In genomic region chr13:35978607-35979316, GRCh38 we compare ENCODE assay signal across 8 cellular contexts.
DNase-seq lines count a peak whose midpoint lies in the region; ATAC-seq and TF ChIP-seq lines count a peak whose summit lies in the region.

No MANE protein-coding gene starts in this region.

- WGBS in testis, 2 donors, result 42 to 47% methylated on average over 10 of the region's 10 CpGs

- H3K4me3 ChIP-seq in testis, result no peak overlapping the region

- no peaks in the 10 kb centered on the region for H3K9me3 ChIP-seq in testis

- peaks cover 5% of the 10 kb centered on the region for H3K4me1 ChIP-seq in testis

- ATAC-seq in Right ventricle myocardium inferior, result peak; percentile 40
- ATAC-seq in HG03439 (IDR thresholded peaks at IDR 0.05; ENCODE audit: unreplicated experiment), result peak; percentile 58
- ATAC-seq in left lobe of liver, result peak; percentile 87
- no peak for ATAC-seq in GM18498 (IDR thresholded peaks at IDR 0.05; ENCODE audit: unreplicated experiment)

- TF ChIP-seq POLR2A in testis (IDR thresholded peaks at IDR 0.05), result no peak

- intact Hi-C loops in Right ventricle myocardium inferior (cut with DNase I) (loop anchor here (1.0 kb wide), 1 partner anchor 297 kb away; no protein-coding TSS in a partner anchor), cardiac septum (cut with DNase I) (loop anchor here (1.0 to 5.0 kb wide), 2 partner anchors 154 to 297 kb away; partner anchors contain the start of gene DCLK1), testis (cut with DNase I; ENCODE audit: low total_unique reads) (loop anchor here (5.0 kb wide), 1 partner anchor 299 kb away; no protein-coding TSS in a partner anchor)

- no peak for DNase-seq in Right ventricle myocardium inferior (ENCODE audit: missing footprints)
- DNase-seq in cardiac septum (ENCODE audit: low spot score), result no peak
- DNase-seq in NOMO-1 treated with DMSO at 0.1 percent for 48 hours (lab: John Stamatoyannopoulos, UW; ENCODE audit: unreplicated experiment), result peak; percentile 63
- DNase-seq in caudate nucleus (lab: John Stamatoyannopoulos, UW), result peak in 15 of 61 donors; percentile 1 to 61 (median 7)
- no peak for DNase-seq in left lobe of liver (ENCODE audit: low spot score)
- DNase-seq in testis, result peak; percentile 66

- TF ChIP-seq CTCF in testis (IDR thresholded peaks at IDR 0.05), result peak; percentile 87 to 93 (median 92)

- H3K27me3 ChIP-seq in testis, result no peaks in the 10 kb centered on the region

- H3K27ac ChIP-seq in caudate nucleus (ENCODE audit: low read depth, low read length) (peak overlapping the region; percentile 66), testis (peak overlapping the region in 1 of 2 donors; percentile 74)

- H3K36me3 ChIP-seq in testis (ENCODE audit: low read depth, missing control alignments), result no peaks in the 10 kb centered on the region

Comparison
In these comparisons a context has a peak if more than half of its experiments do, and no peak if none do; other contexts are left out.
1. DNase-seq: peak in NOMO-1 treated with DMSO at 0.1 percent for 48 hours (single experiment) and testis (single experiment); none in Right ventricle myocardium inferior (single experiment), cardiac septum (single experiment) and left lobe of liver (single experiment).